ENCODE assay signal across 22 cellular contexts in the genomic region with DNA sequence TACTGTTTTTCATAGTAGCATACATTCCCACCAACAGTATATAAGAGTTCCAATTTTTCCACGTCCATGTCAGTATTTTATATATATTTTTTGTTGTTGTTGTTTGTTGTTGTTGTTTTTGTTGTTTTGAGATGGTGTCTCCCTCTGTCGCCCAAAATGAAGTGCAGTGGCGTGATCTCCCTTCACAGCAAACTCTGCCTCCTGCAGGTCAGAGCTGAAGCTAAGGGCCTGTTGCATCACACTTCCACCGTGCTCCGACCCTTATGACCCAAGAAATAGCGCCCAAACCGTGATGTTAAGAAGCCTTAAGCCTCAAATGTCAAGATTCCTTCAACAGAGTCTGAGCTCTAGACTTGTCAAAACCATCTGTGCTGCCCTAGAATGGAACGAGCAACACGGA.
DNase-seq lines count a peak whose midpoint lies in the region; ATAC-seq, FAIRE-seq and TF ChIP-seq lines count a peak whose summit lies in the region.
"Had no signal": no experiment of that assay in that cellular context is flagged by ENCODE, and none has a peak within 500 bp of the region (broad histone marks: within the 10 kb centered on the region; RNA-seq: fewer than 3 reads in every experiment).

No MANE protein-coding gene starts in this region.

- H3K9ac ChIP-seq in OCI-LY1 (ENCODE audit: low read length) (no peak overlapping the region), H1 (replicated peaks in 1 of 4; ENCODE audit: extremely low read depth in 1 of 4, low read depth in 3 of 4, low read length in 3 of 4) (no peak overlapping the region)
- H3K9ac ChIP-seq: GM23248, SK-N-SH had no signal

- peaks cover 8% of the 10 kb centered on the region for H3K4me1 Mint-ChIP-seq in GM23338

- H3K27ac ChIP-seq in GM23338 (ENCODE audit: low read depth) (no peak overlapping the region), OCI-LY1 (ENCODE audit: low read depth, low read length, poor library complexity, severe bottlenecking) (no peak overlapping the region), H1 (ENCODE audit: low read depth, low read length) (no peak overlapping the region), psoas muscle (no peak overlapping the region)
- H3K27ac ChIP-seq: GM23248, PC-9 had no signal

- TF ChIP-seq RAD21 in H1 (IDR thresholded peaks at IDR 0.05 in 1 of 2, conservative IDR thresholded peaks at IDR 0.05 in 1 of 2; ENCODE audit: low read depth in 2 of 2, low read length in 2 of 2), result peak; percentile 42 to 56

- H2AK5ac ChIP-seq in H1 (ENCODE audit: low read depth, low read length), result no peak overlapping the region

- H2AFZ ChIP-seq in GM23338 (peak overlapping the region; percentile 72; the same call in 1 of the 2 replicates), OCI-LY1 (ENCODE audit: low read length) (no peak overlapping the region), H1 (ENCODE audit: low read length) (peak overlapping the region; percentile 89; the same call in 1 of the 2 replicates)
- H2AFZ ChIP-seq: GM23248, PC-9 had no signal

- H3K4me1 ChIP-seq in BE2C (no peaks in the 10 kb centered on the region), GM23338 (ENCODE audit: insufficient read depth) (no peaks in the 10 kb centered on the region), OCI-LY1 (ENCODE audit: insufficient read depth, low read length, severe bottlenecking) (no peaks in the 10 kb centered on the region), H1 (replicated peaks in 1 of 4; ENCODE audit: control insufficient read depth in 3 of 4, insufficient read depth in 4 of 4, low read length in 3 of 4) (no peaks in the 10 kb centered on the region), psoas muscle (no peaks in the 10 kb centered on the region)

- no peak overlapping the region for H2BK20ac ChIP-seq in H1 (ENCODE audit: low read length)

- H3K27me3 ChIP-seq in BE2C (no peaks in the 10 kb centered on the region), GM23338 (ENCODE audit: insufficient read depth) (no peaks in the 10 kb centered on the region), OCI-LY1 (ENCODE audit: insufficient read depth, low read length) (no peaks in the 10 kb centered on the region), H1 (replicated peaks in 1 of 4; ENCODE audit: control insufficient read depth in 3 of 4, extremely low read depth in 1 of 4, insufficient read depth in 3 of 4, low read length in 3 of 4) (no peaks in the 10 kb centered on the region), psoas muscle (ENCODE audit: insufficient read depth in 3 of 3, low read length in 2 of 3) (no peaks in the 10 kb centered on the region)

- H3K14ac ChIP-seq in H1 (ENCODE audit: insufficient read length), result no peak overlapping the region

- TF ChIP-seq CTCF in BE2C (IDR thresholded peaks at IDR 0.05; ENCODE audit: low read depth, low read length), result peak; percentile 14; the same call in 1 of the 2 replicates
- peak; percentile 57 to 68 for TF ChIP-seq CTCF in GM23338 (conservative IDR thresholded peaks at IDR 0.05; ENCODE audit: low read depth in 2 of 2)
- TF ChIP-seq CTCF in OCI-LY1 (IDR thresholded peaks at IDR 0.05; ENCODE audit: low read length), result peak; percentile 13; the same call in 1 of the 2 replicates
- TF ChIP-seq CTCF in H1 (IDR thresholded peaks at IDR 0.05; ENCODE audit: control extremely low read depth in 1 of 3, insufficient read depth in 1 of 3, low read depth in 1 of 3, low read length in 3 of 3), result peak; percentile 59 to 93 (median 77)
- TF ChIP-seq CTCF in psoas muscle (IDR thresholded peaks at IDR 0.05), result no peak
- TF ChIP-seq CTCF in GM20000 (IDR thresholded peaks at IDR 0.05; ENCODE audit: extremely low read depth, missing control alignments), result no peak

- H3K27me3 Mint-ChIP-seq in GM23338 (ENCODE audit: insufficient read depth, low read depth, poor library complexity), result peaks cover 2% of the 10 kb centered on the region

- H3K9me2 ChIP-seq in GM23338 (ENCODE audit: insufficient read depth) (no peaks in the 10 kb centered on the region), OCI-LY1 (ENCODE audit: low read depth, low read length) (no peaks in the 10 kb centered on the region)
- H3K9me2 ChIP-seq: SK-N-SH had no signal

- H2BK15ac ChIP-seq in H1 (ENCODE audit: low read length), result no peak overlapping the region

- no peak overlapping the region for H2BK120ac ChIP-seq in H1 (replicated peaks; ENCODE audit: low read depth, low read length)

- H4K8ac ChIP-seq in H1 (ENCODE audit: extremely low read depth, insufficient read depth, low read length), result no peak overlapping the region

- 73% methylated on average over 9 of the region's 9 CpGs; no CpG with 5 or more reads in 1 of the 2 experiments for WGBS in H1 (ENCODE audit: extremely low coverage in 1 of 2, insufficient coverage in 1 of 2, insufficient read length in 1 of 2, insufficient replicate concordance in 2 of 2, low coverage in 1 of 2, low lambda C conversion rate in 2 of 2, missing lambda C conversion rate in 1 of 2), 2 experiments
- WGBS in psoas muscle, 3 donors, result 75 to 82% (median 76%) methylated on average over 9 of the region's 9 CpGs

- H3K36me3 Mint-ChIP-seq in GM23338 (ENCODE audit: low read depth), result no peaks in the 10 kb centered on the region

- H3K9me3 ChIP-seq in BE2C (no peaks in the 10 kb centered on the region), OCI-LY1 (ENCODE audit: low read length) (no peaks in the 10 kb centered on the region), H1 (ENCODE audit: insufficient read depth in 2 of 2, low read depth in 1 of 2, low read length in 1 of 2) (no peaks in the 10 kb centered on the region), psoas muscle (no peaks in the 10 kb centered on the region)
- H3K9me3 ChIP-seq: SK-N-SH had no signal

- no peak overlapping the region for H3K4me3 Mint-ChIP-seq in GM23338

- H3K4me3 ChIP-seq in BE2C (ENCODE audit: low read depth, low read length), result no peak overlapping the region
- no peak overlapping the region for H3K4me3 ChIP-seq in GM23338
- no peak overlapping the region for H3K4me3 ChIP-seq in OCI-LY1 (ENCODE audit: low read depth, low read length, poor library complexity, severe bottlenecking)
- no peak overlapping the region for H3K4me3 ChIP-seq in H1 (ENCODE audit: extremely low read depth in 1 of 4, insufficient read depth in 2 of 4, low read depth in 3 of 4, low read length in 4 of 4)
- no peak overlapping the region for H3K4me3 ChIP-seq in psoas muscle
- H3K4me3 ChIP-seq: GM23248, PC-9 had no signal

- no peak overlapping the region for H3K23ac ChIP-seq in H1 (ENCODE audit: insufficient read length)

- no peak overlapping the region for H3K56ac ChIP-seq in H1 (replicated peaks; ENCODE audit: insufficient read length, low read depth, low read length)

- no peak for TF ChIP-seq EP300 in H1 (IDR thresholded peaks at IDR 0.05; ENCODE audit: borderline replicate concordance in 1 of 2, low read depth in 2 of 2, low read length in 2 of 2)

- CTCF ChIA-PET in H1 (lab: Charles Lee; ENCODE audit: partially characterized antibody), result interaction anchor here (0.6 to 2.5 kb wide), 13 partner anchors 8 to 567 kb away, joined by 3 to 11 read pairs (median 4); no protein-coding TSS in a partner anchor

- no peak overlapping the region for H3K4ac ChIP-seq in H1 (replicated peaks; ENCODE audit: insufficient read length, low read depth, low read length)

- TF ChIP-seq POLR2A in H1 (IDR thresholded peaks at IDR 0.05; ENCODE audit: control extremely low read depth in 1 of 2, low read depth in 2 of 2, low read length in 2 of 2), result no peak

- H3K4me2 ChIP-seq in GM23338 (no peak overlapping the region), OCI-LY1 (ENCODE audit: low read length) (no peak overlapping the region), H1 (ENCODE audit: insufficient read depth in 1 of 2, low read depth in 2 of 2, low read length in 2 of 2) (no peak overlapping the region)
- H3K4me2 ChIP-seq: PC-9, SK-N-SH had no signal

- intact Hi-C loops in psoas muscle (cut with DNase I), result no loop called here

- H3K79me2 ChIP-seq in GM23338 (replicated peaks; ENCODE audit: insufficient read depth), result no peaks in the 10 kb centered on the region
- H3K79me2 ChIP-seq in OCI-LY1 (ENCODE audit: insufficient read depth, low read length), result no peaks in the 10 kb centered on the region
- H3K79me2 ChIP-seq in H1 (ENCODE audit: control insufficient read depth in 1 of 2, insufficient read depth in 2 of 2, low read length in 2 of 2), result no peaks in the 10 kb centered on the region

- no peak overlapping the region for H3K18ac ChIP-seq in H1 (ENCODE audit: extremely low read depth, low read length)

- no peaks in the 10 kb centered on the region for H3K23me2 ChIP-seq in H1 (ENCODE audit: low read depth, low read length)

- no peak overlapping the region for H4K91ac ChIP-seq in H1 (replicated peaks; ENCODE audit: insufficient read length, low read length)

- FAIRE-seq in H1 (lab: Jason Lieb, UNC), result no peak
- FAIRE-seq: HTR-8/SVneo had no signal

- no peak overlapping the region; the same call in 1 of the 2 replicates for H2BK12ac ChIP-seq in H1 (ENCODE audit: low read depth, low read length)

- H3F3A ChIP-seq in GM23338 (replicated peaks; ENCODE audit: low read depth) (no peaks in the 10 kb centered on the region), OCI-LY1 (ENCODE audit: insufficient read depth, low read length) (no peaks in the 10 kb centered on the region)

- ATAC-seq in GM23338 (peak; percentile 84), psoas muscle (no peak), HG03442 (IDR thresholded peaks at IDR 0.05; ENCODE audit: unreplicated experiment) (no peak)

- no peaks in the 10 kb centered on the region for H3K36me3 ChIP-seq in BE2C
- no peaks in the 10 kb centered on the region for H3K36me3 ChIP-seq in GM23338 (ENCODE audit: insufficient read depth)
- H3K36me3 ChIP-seq in OCI-LY1 (ENCODE audit: insufficient read depth, low read length), result no peaks in the 10 kb centered on the region
- no peaks in the 10 kb centered on the region for H3K36me3 ChIP-seq in H1 (ENCODE audit: control insufficient read depth in 2 of 4, insufficient read depth in 4 of 4, low read length in 3 of 4)
- H3K36me3 ChIP-seq in psoas muscle (ENCODE audit: insufficient read depth in 1 of 2, low read depth in 1 of 2), result no peaks in the 10 kb centered on the region

- no peak overlapping the region for H2BK5ac ChIP-seq in H1 (ENCODE audit: low read depth, low read length)

- no peak overlapping the region for H4K5ac ChIP-seq in H1 (ENCODE audit: insufficient read length, low read depth, low read length)

- DNase-seq in BE2C (no peak), GM23338 (ENCODE audit: low spot score) (peak; percentile 58), H1 (ENCODE audit: low read depth in 1 of 2, low spot score in 2 of 2) (peak in 1 of 2 experiments; percentile 9), psoas muscle (no peak), GM20000 (ENCODE audit: low spot score) (no peak)
- DNase-seq: DMS153, GM23248, KG1, MV-4-11, NCI-H1105 treated with DMSO at 0.1 percent for 48 hours, NCI-H1694, NCI-H2081, NCI-H2171, NCI-H524 treated with DMSO at 0.1 percent for 48 hours, PC-9, RPMI8226, SHP77, SK-N-SH, T-helper 1 cell had no signal

- H4K20me1 ChIP-seq in GM23338 (replicated peaks; ENCODE audit: insufficient read depth) (no peaks in the 10 kb centered on the region), OCI-LY1 (ENCODE audit: insufficient read depth, low read length) (no peaks in the 10 kb centered on the region), H1 (replicated peaks in 1 of 2; ENCODE audit: control insufficient read depth in 1 of 2, insufficient read depth in 2 of 2, low read length in 2 of 2) (no peaks in the 10 kb centered on the region)

- POLR2A ChIA-PET in H1 (lab: Charles Lee; ENCODE audit: partially characterized antibody), result no interaction called here

- no peaks in the 10 kb centered on the region for H3K79me1 ChIP-seq in H1 (ENCODE audit: low read depth, low read length)

- H3K9me3 Mint-ChIP-seq in GM23338, result no peaks in the 10 kb centered on the region; the same call in 2 of the 3 replicates

- no peak overlapping the region for H3K27ac Mint-ChIP-seq in GM23338

Comparison
In these comparisons a context has a peak if more than half of its experiments do, and no peak if none do; other contexts are left out.
1. CTCF ChIP-seq: peak in BE2C (single experiment), GM23338 (2 of 2), OCI-LY1 (single experiment) and H1 (3 of 3); none in psoas muscle (single experiment) and GM20000 (single experiment).